In the genomic region with DNA sequence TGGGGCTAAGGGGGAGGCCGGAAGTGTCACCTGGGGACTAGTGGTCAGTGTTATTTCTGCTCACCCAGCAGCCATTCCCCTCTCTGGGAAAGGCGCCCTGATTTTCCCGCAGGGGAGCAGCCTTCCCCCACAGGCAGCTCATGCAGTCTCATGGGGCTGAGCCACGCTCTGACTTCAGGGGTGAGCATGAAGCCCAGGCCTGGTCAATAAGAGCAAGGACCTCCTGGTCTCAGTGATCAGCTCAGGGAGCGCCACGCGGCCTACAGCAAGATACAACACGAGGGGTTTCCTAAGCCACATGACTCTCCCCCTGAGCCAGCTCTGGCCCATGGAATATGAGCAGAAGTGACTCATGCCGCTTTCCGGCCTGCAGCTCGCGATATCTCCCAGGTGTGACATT, we compare ENCODE assay signal across 18 cellular contexts.
DNase-seq lines count a peak whose midpoint lies in the region; ATAC-seq and TF ChIP-seq lines count a peak whose summit lies in the region.
"Had no signal": no experiment of that assay in that cellular context is flagged by ENCODE, and none has a peak within 500 bp of the region (broad histone marks: within the 10 kb centered on the region; RNA-seq: fewer than 3 reads in every experiment).

No MANE protein-coding gene starts in this region.

- no peak for TF ChIP-seq CTCF in fibroblast of mammary gland (conservative IDR thresholded peaks at IDR 0.05; ENCODE audit: control insufficient read depth, insufficient read depth, low read depth, low read length)
- TF ChIP-seq CTCF in nephron progenitor cell (IDR thresholded peaks at IDR 0.05) = no peak

- no peaks in the 10 kb centered on the region for H3K36me3 Mint-ChIP-seq in nephron progenitor cell (ENCODE audit: low read depth)
- H3K36me3 Mint-ChIP-seq: CD4-positive, alpha-beta memory T cell had no signal

- no peak overlapping the region for H3K4me3 ChIP-seq in fibroblast of mammary gland (ENCODE audit: control insufficient read depth, low read depth, low read length)
- H3K4me3 ChIP-seq: PC-9, SJCRH30 had no signal

- peaks cover 25% of the 10 kb centered on the region for H3K9me3 Mint-ChIP-seq in nephron progenitor cell

- no peak overlapping the region for H3K4me3 Mint-ChIP-seq in nephron progenitor cell
- H3K4me3 Mint-ChIP-seq: CD4-positive, alpha-beta memory T cell had no signal

- peaks cover 3% of the 10 kb centered on the region for H3K27me3 Mint-ChIP-seq in nephron progenitor cell (ENCODE audit: low read depth, poor library complexity)

- H3K27ac Mint-ChIP-seq in nephron progenitor cell = peak overlapping the region; percentile 87
- H3K27ac Mint-ChIP-seq: CD4-positive, alpha-beta memory T cell had no signal

- H3K4me1 Mint-ChIP-seq in nephron progenitor cell = peaks cover 26% of the 10 kb centered on the region
- H3K4me1 Mint-ChIP-seq: CD4-positive, alpha-beta memory T cell had no signal

- DNase-seq in activated effector memory CD4-positive, alpha-beta T cell treated with anti-CD3 and anti-CD28 coated beads, Interleukin-2, amount 50 U/mL, for 16 hours = peak; percentile 30
- no peak for DNase-seq in activated effector memory CD4-positive, alpha-beta T cell treated with Interleukin-2 at 50 U/mL for 16 hours
- DNase-seq in fibroblast of mammary gland (ENCODE audit: low read depth) = peak; percentile 53
- no peak for DNase-seq in nephron progenitor cell
- no peak for DNase-seq in NCI-H187 treated with DMSO at 0.1 percent for 48 hours (lab: John Stamatoyannopoulos, UW)
- DNase-seq: 8988T; CD4-positive, alpha-beta memory T cell; GF-D8; MM.1S; NCI-H1092 treated with DMSO at 0.1 percent for 48 hours; NCI-H510A treated with DMSO at 0.1 percent for 48 hours; NCI-H82; PC-9; SJCRH30 had no signal

- no peak for ATAC-seq in HG02678 (IDR thresholded peaks at IDR 0.05; ENCODE audit: unreplicated experiment)
- no peak for ATAC-seq in HG03108 (IDR thresholded peaks at IDR 0.05; ENCODE audit: unreplicated experiment)
- no peak for ATAC-seq in HG02938 (IDR thresholded peaks at IDR 0.05; ENCODE audit: unreplicated experiment)
- ATAC-seq: HCT116 had no signal

Comparison
In these comparisons a context has a peak if more than half of its experiments do, and no peak if none do; other contexts are left out.
1. DNase-seq: peak in activated effector memory CD4-positive, alpha-beta T cell treated with anti-CD3 and anti-CD28 coated beads, Interleukin-2, amount 50 U/mL, for 16 hours (single experiment) and fibroblast of mammary gland (single experiment); none in activated effector memory CD4-positive, alpha-beta T cell treated with Interleukin-2 at 50 U/mL for 16 hours (single experiment), nephron progenitor cell (single experiment) and NCI-H187 treated with DMSO at 0.1 percent for 48 hours (single experiment).